ENCODE assay signal across 8 cellular contexts in genomic region chr2:171893196-171893823, GRCh38. TPM values are rescaled to one million over a fixed set of nuclear protein-coding genes. Genes with fewer than 3 reads are reported as not detected.
DNase-seq lines count a peak whose midpoint lies in the region; ATAC-seq, FAIRE-seq and TF ChIP-seq lines count a peak whose summit lies in the region.

No MANE protein-coding gene starts in this region.

- no peak for FAIRE-seq in endothelial cell of umbilical vein (lab: Jason Lieb, UNC)

- H3K27me3 ChIP-seq in endothelial cell of umbilical vein (ENCODE audit: control insufficient read depth in 2 of 2, insufficient read depth in 2 of 2, low read length in 2 of 2): no peaks in the 10 kb centered on the region
- no peaks in the 10 kb centered on the region for H3K27me3 ChIP-seq in neural progenitor cell

- TF ChIP-seq CTCF in OCI-LY7 (conservative IDR thresholded peaks at IDR 0.05; ENCODE audit: low read length) (0 out of 2 replicates have a peak, but pooled peaks have one; percentile 4), endothelial cell of umbilical vein (IDR thresholded peaks at IDR 0.05; ENCODE audit: extremely low read depth in 1 of 2, insufficient read depth in 1 of 2, low read depth in 1 of 2, low read length in 2 of 2) (no peak), neural progenitor cell (IDR thresholded peaks at IDR 0.05) (no peak)

- H3K36me3 ChIP-seq in OCI-LY7 (ENCODE audit: insufficient read depth, low read length) (peaks cover 40% of the 10 kb centered on the region), endothelial cell of umbilical vein (ENCODE audit: control insufficient read depth in 2 of 2, extremely low read depth in 1 of 2, insufficient read depth in 2 of 2, low read length in 2 of 2) (no peaks in the 10 kb centered on the region), neural progenitor cell (no peaks in the 10 kb centered on the region)

- BruUV-seq in OCI-LY7 (replicated peaks; lab: Mats Ljungman, UMichigan): no TSS peak
- no TSS peak for BruUV-seq in endothelial cell of umbilical vein (replicated peaks; lab: Mats Ljungman, UMichigan)

- H3K4me1 ChIP-seq in OCI-LY7 (ENCODE audit: insufficient read depth, low read length, poor library complexity, severe bottlenecking) (peaks cover 17% of the 10 kb centered on the region), endothelial cell of umbilical vein (ENCODE audit: control insufficient read depth, extremely low read depth, insufficient read depth, low read length) (peaks cover 9% of the 10 kb centered on the region), neural progenitor cell (no peaks in the 10 kb centered on the region)

- H3K4me1 Mint-ChIP-seq in neural progenitor cell: peaks cover 14% of the 10 kb centered on the region

- H3K9me2 ChIP-seq in OCI-LY7 (ENCODE audit: insufficient read depth, low read length): no peaks in the 10 kb centered on the region

- H3K9me3 ChIP-seq in OCI-LY7 (ENCODE audit: low read length) (peaks cover 3% of the 10 kb centered on the region; the same call in 1 of the 2 replicates), endothelial cell of umbilical vein (replicated peaks; ENCODE audit: control insufficient read depth, insufficient read depth, low read length) (no peaks in the 10 kb centered on the region), neural progenitor cell (ENCODE audit: low read depth) (peaks cover 3% of the 10 kb centered on the region)

- CTCF ChIA-PET in OCI-LY7 (lab: Charles Lee; ENCODE audit: unreplicated experiment) (no interaction called here), endothelial cell of umbilical vein (lab: Charles Lee) (interaction anchor here (1.1 to 1.9 kb wide), 4 partner anchors 29 to 221 kb away, joined by 3 to 5 read pairs (median 4); partner anchors contain the start of genes DLX2 and HAT1)

- H3K79me2 ChIP-seq in OCI-LY7 (ENCODE audit: insufficient read depth, low read depth, low read length) (peaks cover 31% of the 10 kb centered on the region; the same call in 1 of the 2 replicates), endothelial cell of umbilical vein (ENCODE audit: control insufficient read depth, insufficient read depth, low read length) (no peaks in the 10 kb centered on the region), neural progenitor cell (ENCODE audit: low read depth) (no peaks in the 10 kb centered on the region)

- peaks cover 4% of the 10 kb centered on the region for H3K9me3 Mint-ChIP-seq in neural progenitor cell

- DNase-seq in NCI-H82 (lab: John Stamatoyannopoulos, UW) (peak; percentile 40), NCI-H82 treated with DMSO at 0.1 percent for 48 hours (lab: John Stamatoyannopoulos, UW; ENCODE audit: unreplicated experiment) (no peak), OCI-LY7 (ENCODE audit: low spot score) (peak; percentile 5), endothelial cell of umbilical vein (ENCODE audit: low read depth, low spot score) (no peak), neural progenitor cell (ENCODE audit: low spot score) (no peak), mucosa of gallbladder (ENCODE audit: low spot score) (no peak)
- DNase-seq in stimulated activated CD4-positive, alpha-beta T cell treated with anti-CD3 and anti-CD28 coated beads, Interleukin-4, amount 100 ng/mL, for 1 hour: no peak

- peaks cover 12% of the 10 kb centered on the region for H3K36me3 Mint-ChIP-seq in neural progenitor cell

- H3F3A ChIP-seq in neural progenitor cell (ENCODE audit: low read depth): peaks cover 10% of the 10 kb centered on the region

- POLR2A ChIA-PET in OCI-LY7 (lab: Charles Lee): interaction anchor here (0.6 to 4.5 kb wide), 15 partner anchors 11 to 210 kb away, joined by 3 to 24 read pairs (median 3); partner anchors contain the start of gene HAT1
- POLR2A ChIA-PET in endothelial cell of umbilical vein (lab: Charles Lee): interaction anchor here (0.6 kb wide), 1 partner anchor 242 kb away, joined by 3 read pairs; no protein-coding TSS in a partner anchor

- H3K9ac ChIP-seq in endothelial cell of umbilical vein (replicated peaks; ENCODE audit: extremely low read depth, insufficient read depth, low read length) (peak overlapping the region; percentile 63), neural progenitor cell (no peak overlapping the region)

- peak overlapping the region; percentile 18 for H3K27ac Mint-ChIP-seq in neural progenitor cell

- H3K27ac ChIP-seq in OCI-LY7 (ENCODE audit: low read depth, low read length, poor library complexity, severe bottlenecking): peak overlapping the region; percentile 39
- H3K27ac ChIP-seq in endothelial cell of umbilical vein (ENCODE audit: insufficient read depth, low read depth, low read length): no peak overlapping the region
- no peak overlapping the region for H3K27ac ChIP-seq in neural progenitor cell

- dilution Hi-C loops in endothelial cell of umbilical vein (cut with MboI; ENCODE audit: extremely low pct_ligation_motif_present, low sequenced_read_pairs): no loop called here

- no peak for ATAC-seq in GM18505 (IDR thresholded peaks at IDR 0.05; ENCODE audit: unreplicated experiment)

- H4K20me1 ChIP-seq in OCI-LY7 (ENCODE audit: insufficient read depth, low read length) (no peaks in the 10 kb centered on the region), endothelial cell of umbilical vein (replicated peaks; ENCODE audit: control insufficient read depth, extremely low read depth, insufficient read depth, low read length) (no peaks in the 10 kb centered on the region), neural progenitor cell (ENCODE audit: low read depth) (no peaks in the 10 kb centered on the region)

- H3K4me3 ChIP-seq in OCI-LY7 (ENCODE audit: low read depth, low read length, poor library complexity, severe bottlenecking): peak overlapping the region; percentile 86
- peak overlapping the region; percentile 63 to 83 (median 64) for H3K4me3 ChIP-seq in endothelial cell of umbilical vein (replicated peaks in 1 of 3; ENCODE audit: insufficient read depth in 1 of 3, low read depth in 1 of 3, low read length in 3 of 3)
- H3K4me3 ChIP-seq in neural progenitor cell: peak overlapping the region; percentile 72

- H3K4me3 Mint-ChIP-seq in neural progenitor cell: peak overlapping the region; percentile 97

- H2AFZ ChIP-seq in OCI-LY7 (ENCODE audit: low read length) (peak overlapping the region; percentile 90), endothelial cell of umbilical vein (ENCODE audit: low read depth, low read length) (peak overlapping the region; percentile 61), neural progenitor cell (replicated peaks) (peak overlapping the region; percentile 88)

- H3K4me2 ChIP-seq in OCI-LY7 (ENCODE audit: low read length): peak overlapping the region; percentile 83
- H3K4me2 ChIP-seq in endothelial cell of umbilical vein (ENCODE audit: insufficient read depth, low read length): peak overlapping the region; percentile 61
- peak overlapping the region; percentile 82 for H3K4me2 ChIP-seq in neural progenitor cell

- intact Hi-C loops in OCI-LY7 (cut with micrococcal nuclease; ENCODE audit: unreplicated experiment): no loop called here
- intact Hi-C loops in endothelial cell of umbilical vein (cut with micrococcal nuclease): loop anchor here (10.0 kb wide), 1 partner anchor 211 kb away; the partner anchor contains the start of gene DLX2

- TF ChIP-seq POLR2A in endothelial cell of umbilical vein (IDR thresholded peaks at IDR 0.05; ENCODE audit: low read depth, low read length): no peak
- no peak for TF ChIP-seq POLR2A in GM18505 (IDR thresholded peaks at IDR 0.05; ENCODE audit: borderline replicate concordance, extremely low read depth, insufficient read depth, insufficient read length)

- no peaks in the 10 kb centered on the region for H3K9me1 ChIP-seq in endothelial cell of umbilical vein (replicated peaks; ENCODE audit: control insufficient read depth, extremely low read depth, insufficient read depth, low read length)

- H3K27me3 Mint-ChIP-seq in neural progenitor cell (ENCODE audit: insufficient read depth, low read depth): peaks cover 3% of the 10 kb centered on the region

TF ChIP-seq in endothelial cell of umbilical vein, 7 proteins besides CTCF, POLR2A, EP300 and RAD21 (continues in another document):
- TF ChIP-seq GATA2 (IDR thresholded peaks at IDR 0.05; ENCODE audit: insufficient read depth, insufficient read length, low read depth, low read length) (no peak), MAX (IDR thresholded peaks at IDR 0.05; ENCODE audit: insufficient read depth, insufficient read length) (no peak), POLR2AphosphoS5 (IDR thresholded peaks at IDR 0.05; ENCODE audit: insufficient read depth, low read depth, low read length) (no peak), FOS (IDR thresholded peaks at IDR 0.05; ENCODE audit: borderline replicate concordance, insufficient read depth, low read length) (no peak), JUN (IDR thresholded peaks at IDR 0.05; ENCODE audit: borderline replicate concordance, insufficient read depth, insufficient read length, low read depth) (no peak)

RNA-seq across cellular contexts. Expression of gene SLC25A12, which starts 0.7 kb away (rescaled TPM):
- 21.0 and 28.1 TPM in 2 replicates for total RNA-seq in OCI-LY7 (2014; rRNA removed; shearing (Covaris generic))
- total RNA-seq in OCI-LY7 (2022) (29.7 and 32.3 TPM in 2 replicates), endothelial cell of umbilical vein (17.1 and 17.5 TPM in 2 replicates), neural progenitor cell (ENCODE audit: low replicate concordance) (1.4 and 2.3 TPM in 2 replicates), mucosa of gallbladder (9.2 TPM)
- 11.7 and 13.6 TPM in 2 replicates for polyA plus RNA-seq in endothelial cell of umbilical vein
- 13.3 and 13.4 TPM in 2 replicates for polyA plus RNA-seq in endothelial cell of umbilical vein (2011; cell fraction: cytosol; rRNA removed)
- 25.2 and 27.8 TPM in 2 replicates for polyA plus RNA-seq in endothelial cell of umbilical vein (2011; cell fraction: nucleus; rRNA removed)
- polyA plus RNA-seq in endothelial cell of umbilical vein (2012): 13.2 and 19.3 TPM in 2 replicates
- 19.9 and 21.6 TPM in 2 replicates for polyA minus RNA-seq in endothelial cell of umbilical vein
- polyA minus RNA-seq in endothelial cell of umbilical vein (2011; cell fraction: cytosol; rRNA and poly(A)+ RNA removed): 6.5 TPM
- polyA minus RNA-seq in endothelial cell of umbilical vein (2011; cell fraction: nucleus; rRNA and poly(A)+ RNA removed): 20.1 and 32.8 TPM in 2 replicates

RNA-seq across cellular contexts. Expression of gene HAT1, which starts 29.0 kb away (rescaled TPM):
- 68.6 and 77.5 TPM in 2 replicates for total RNA-seq in OCI-LY7 (2014; rRNA removed; shearing (Covaris generic))
- total RNA-seq in OCI-LY7 (2022) (92.6 and 96.5 TPM in 2 replicates), endothelial cell of umbilical vein (49.7 and 50.3 TPM in 2 replicates), neural progenitor cell (ENCODE audit: low replicate concordance) (63.6 and 109 TPM in 2 replicates), mucosa of gallbladder (24.3 TPM)
- polyA plus RNA-seq in endothelial cell of umbilical vein: 18.3 and 27.4 TPM in 2 replicates
- polyA plus RNA-seq in endothelial cell of umbilical vein (2011; cell fraction: cytosol; rRNA removed): 41.8 and 46.4 TPM in 2 replicates
- polyA plus RNA-seq in endothelial cell of umbilical vein (2011; cell fraction: nucleus; rRNA removed): 21.2 and 29.5 TPM in 2 replicates
- 43.6 and 68.2 TPM in 2 replicates for polyA plus RNA-seq in endothelial cell of umbilical vein (2012)
- 24.3 and 25.1 TPM in 2 replicates for polyA minus RNA-seq in endothelial cell of umbilical vein
- 29.2 TPM for polyA minus RNA-seq in endothelial cell of umbilical vein (2011; cell fraction: cytosol; rRNA and poly(A)+ RNA removed)
- polyA minus RNA-seq in endothelial cell of umbilical vein (2011; cell fraction: nucleus; rRNA and poly(A)+ RNA removed): 17.6 and 29.7 TPM in 2 replicates

Comparison
In these comparisons a context has a peak if more than half of its experiments do, and no peak if none do; other contexts are left out.
1. DNase-seq: peak in NCI-H82 (single experiment) and OCI-LY7 (single experiment); none in NCI-H82 treated with DMSO at 0.1 percent for 48 hours (single experiment), endothelial cell of umbilical vein (single experiment), neural progenitor cell (single experiment), mucosa of gallbladder (single experiment) and stimulated activated CD4-positive, alpha-beta T cell treated with anti-CD3 and anti-CD28 coated beads, Interleukin-4, amount 100 ng/mL, for 1 hour (single experiment).
2. Peak in every context shown above with its lines, with median percentiles within 50 percentile points of each other: H2AFZ ChIP-seq, H3K4me2 ChIP-seq and H3K4me3 ChIP-seq.